ENCODE assay signal across 8 cellular contexts in the genomic region with DNA sequence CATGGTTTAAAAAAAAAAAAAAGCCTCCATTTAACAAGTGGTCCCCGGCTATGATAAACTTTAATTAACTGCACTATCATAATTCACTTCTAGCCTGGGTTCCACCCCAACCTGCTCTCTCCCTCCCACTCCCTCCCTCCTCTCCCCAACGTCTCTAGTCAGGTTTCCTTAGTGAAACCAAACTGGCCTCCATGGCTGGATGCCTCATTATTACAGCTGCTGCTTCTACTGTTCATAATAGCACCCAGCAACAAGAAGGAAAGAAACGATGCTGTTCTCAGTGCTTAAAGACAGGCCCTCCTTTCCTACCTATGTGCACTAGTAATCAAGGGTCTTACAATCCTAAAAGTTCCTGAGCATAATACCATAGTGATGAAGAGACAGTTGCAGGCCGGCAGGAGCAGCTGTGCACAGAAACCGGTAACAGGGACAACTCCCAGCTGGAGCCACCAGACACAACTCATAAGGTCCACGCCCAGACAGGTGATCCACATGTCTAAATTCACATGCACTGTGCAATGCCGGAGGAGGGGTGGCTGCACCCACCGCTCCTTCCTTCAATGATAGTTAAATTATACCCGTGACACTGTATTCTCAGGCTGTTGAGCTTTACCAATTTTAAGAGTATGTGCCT. TPM values are rescaled to one million over a fixed set of nuclear protein-coding genes. Genes with fewer than 3 reads are reported as not detected.
DNase-seq lines count a peak whose midpoint lies in the region; ATAC-seq, FAIRE-seq and TF ChIP-seq lines count a peak whose summit lies in the region.

No MANE protein-coding gene starts in this region.

- peak overlapping the region in 9 of 11 experiments; percentile 22 to 100 (median 47); a peak in 15 of 22 replicates for H3K27ac ChIP-seq in BLaER1 treated with 17β-estradiol and CSF1 and Interleukin-3, amounts not matched to agents 10 nM and 100 nM
- H3K27ac ChIP-seq in colonic mucosa (peak overlapping the region; percentile 81), ovary (peak overlapping the region in 1 of 2 donors; percentile 87)

- peaks cover 0 to 46% (median 14%) of the 10 kb centered on the region in 11 experiments; a peak in 19 of 22 replicates for H3K36me3 ChIP-seq in BLaER1 treated with 17β-estradiol and CSF1 and Interleukin-3, amounts not matched to agents 10 nM and 100 nM
- H3K36me3 ChIP-seq in colonic mucosa (no peaks in the 10 kb centered on the region), ovary (no peaks in the 10 kb centered on the region)

- no peak for TF ChIP-seq POLR2A in ovary (IDR thresholded peaks at IDR 0.05)

- H3K9me3 Mint-ChIP-seq in stimulated activated naive B cell treated with anti-CD40 and anti-IgM and Interleukin-4, amounts not matched to agents 10 μg/mL and 1 μg/mL and 100 μg/mL, for 72 hours: no peaks in the 10 kb centered on the region

- no peak for TF ChIP-seq EP300 in ovary (IDR thresholded peaks at IDR 0.05)

- peaks cover 18 to 58% (median 40%) of the 10 kb centered on the region in 11 experiments; a peak in 21 of 22 replicates for H4K20me1 ChIP-seq in BLaER1 treated with 17β-estradiol and CSF1 and Interleukin-3, amounts not matched to agents 10 nM and 100 nM

- H3K27me3 ChIP-seq in BLaER1 treated with 17β-estradiol and CSF1 and Interleukin-3, amounts not matched to agents 10 nM and 100 nM: no peaks in the 10 kb centered on the region; a peak in 1 of 22 replicates
- no peaks in the 10 kb centered on the region for H3K27me3 ChIP-seq in colonic mucosa
- no peaks in the 10 kb centered on the region for H3K27me3 ChIP-seq in ovary

- ATAC-seq in GM19351 (IDR thresholded peaks at IDR 0.05; ENCODE audit: unreplicated experiment): peak; percentile 64
- ATAC-seq in stimulated activated naive B cell treated with anti-CD40 and anti-IgM and Interleukin-4, amounts not matched to agents 10 μg/mL and 1 μg/mL and 100 μg/mL, for 72 hours (replicated peaks): peak; percentile 59 to 63

- no peak for FAIRE-seq in frontal cortex (lab: Jason Lieb, UNC)

- intact Hi-C loops in colonic mucosa (cut with DNase I) (no loop called here), ovary (cut with DNase I) (loop anchor here in 1 of 4 donors (10.0 kb wide), 1 partner anchor 108 kb away; no protein-coding TSS in a partner anchor)

- H3K9me3 ChIP-seq in BLaER1 treated with 17β-estradiol and CSF1 and Interleukin-3, amounts not matched to agents 10 nM and 100 nM (replicated peaks in 1 of 11): no peaks in the 10 kb centered on the region
- H3K9me3 ChIP-seq in colonic mucosa (no peaks in the 10 kb centered on the region), ovary (no peaks in the 10 kb centered on the region)

- H3K36me3 Mint-ChIP-seq in stimulated activated naive B cell treated with anti-CD40 and anti-IgM and Interleukin-4, amounts not matched to agents 10 μg/mL and 1 μg/mL and 100 μg/mL, for 72 hours: peaks cover 18 to 22% of the 10 kb centered on the region in 2 donors

- no peak for TF ChIP-seq CTCF in colonic mucosa (IDR thresholded peaks at IDR 0.05)
- no peak for TF ChIP-seq CTCF in ovary (IDR thresholded peaks at IDR 0.05)

- peak overlapping the region; percentile 80 to 100 (median 94) for H3K4me2 ChIP-seq in BLaER1 treated with 17β-estradiol and CSF1 and Interleukin-3, amounts not matched to agents 10 nM and 100 nM

- H3K27me3 Mint-ChIP-seq in stimulated activated naive B cell treated with anti-CD40 and anti-IgM and Interleukin-4, amounts not matched to agents 10 μg/mL and 1 μg/mL and 100 μg/mL, for 72 hours: no peaks in the 10 kb centered on the region

- DNase-seq in NCI-H1694 treated with DMSO at 0.1 percent for 48 hours (lab: John Stamatoyannopoulos, UW) (peak; percentile 57), colonic mucosa (peak; percentile 72), ovary (no peak), cerebellar cortex (ENCODE audit: low spot score) (no peak), frontal cortex (ENCODE audit: low spot score in 2 of 2) (no peak)
- DNase-seq in stimulated activated naive B cell treated with anti-CD40 and anti-IgM and Interleukin-4, amounts not matched to agents 10 μg/mL and 1 μg/mL and 100 μg/mL, for 72 hours: no peak

- H3K4me3 ChIP-seq in BLaER1 treated with 17β-estradiol and CSF1 and Interleukin-3, amounts not matched to agents 10 nM and 100 nM: peak overlapping the region in 3 of 10 experiments; percentile 88 to 94 (median 93); a peak in 2 of 20 replicates
- H3K4me3 ChIP-seq in colonic mucosa (no peak overlapping the region), ovary (no peak overlapping the region)

- H3K9ac ChIP-seq in BLaER1 treated with 17β-estradiol and CSF1 and Interleukin-3, amounts not matched to agents 10 nM and 100 nM: peak overlapping the region in 7 of 11 experiments; percentile 1 to 99 (median 23); a peak in 7 of 22 replicates
- H3K9ac ChIP-seq in colonic mucosa (ENCODE audit: low read depth in 2 of 2, low read length in 2 of 2): peak overlapping the region in 1 of 2 donors; percentile 0

- peaks cover 26 to 41% of the 10 kb centered on the region in 2 donors for H3K4me1 Mint-ChIP-seq in stimulated activated naive B cell treated with anti-CD40 and anti-IgM and Interleukin-4, amounts not matched to agents 10 μg/mL and 1 μg/mL and 100 μg/mL, for 72 hours

- no peak overlapping the region for H3K4me3 Mint-ChIP-seq in stimulated activated naive B cell treated with anti-CD40 and anti-IgM and Interleukin-4, amounts not matched to agents 10 μg/mL and 1 μg/mL and 100 μg/mL, for 72 hours

- peak overlapping the region; percentile 42 for H3K27ac Mint-ChIP-seq in stimulated activated naive B cell treated with anti-CD40 and anti-IgM and Interleukin-4, amounts not matched to agents 10 μg/mL and 1 μg/mL and 100 μg/mL, for 72 hours

- 58 to 61% (median 60%) methylated on average over 9 of the region's 9 CpGs for WGBS in ovary, 3 donors

- peaks cover 41 to 72% (median 61%) of the 10 kb centered on the region in 10 experiments for H3K4me1 ChIP-seq in BLaER1 treated with 17β-estradiol and CSF1 and Interleukin-3, amounts not matched to agents 10 nM and 100 nM
- H3K4me1 ChIP-seq in colonic mucosa (peaks cover 25% of the 10 kb centered on the region), ovary (ENCODE audit: insufficient read depth) (peaks cover 2% of the 10 kb centered on the region)

RNA-seq across cellular contexts. Expression of gene IRF2BPL, which starts 6.2 kb away (rescaled TPM):
- total RNA-seq in colonic mucosa: 10 to 100 TPM; 18.3 to 27.1 TPM
- total RNA-seq in ovary: 100 to 1,000 TPM in 2 of 7 donors, 10 to 100 TPM in 5; 52.2 to 126 (median 78.4) TPM
- 10 to 100 TPM; 14.1 to 35.0 TPM for polyA plus RNA-seq in ovary
- 68.9 TPM for total RNA-seq in frontal cortex

Comparison
In these comparisons a context has a peak if more than half of its experiments do, and no peak if none do; other contexts are left out.
1. DNase-seq: peak in NCI-H1694 treated with DMSO at 0.1 percent for 48 hours (single experiment) and colonic mucosa (single experiment); none in stimulated activated naive B cell treated with anti-CD40 and anti-IgM and Interleukin-4, amounts not matched to agents 10 μg/mL and 1 μg/mL and 100 μg/mL, for 72 hours (single experiment), ovary (0 of 5), cerebellar cortex (single experiment) and frontal cortex (0 of 2).